Comparison of ENCODE assay signal across 8 cellular contexts in genomic region chr1:998905-999796, GRCh38. TPM values are rescaled to one million over a fixed set of nuclear protein-coding genes. Genes with fewer than 3 reads are reported as not detected.
DNase-seq lines count a peak whose midpoint lies in the region; ATAC-seq and TF ChIP-seq lines count a peak whose summit lies in the region.

No MANE protein-coding gene starts in this region.

- H3K4me1 ChIP-seq in gastroesophageal sphincter = peaks cover 0 to 50% (median 11%) of the 10 kb centered on the region in 3 donors
- H3K4me1 ChIP-seq in parathyroid adenoma = no peaks in the 10 kb centered on the region

- intact Hi-C loops in activated CD4-positive, alpha-beta T cell treated with anti-CD3 and anti-CD28 coated beads for 36 hours (cut with DNase I, micrococcal nuclease) = no loop called here

- no peak for ATAC-seq in activated CD4-positive, alpha-beta T cell treated with anti-CD3 and anti-CD28 coated beads for 36 hours
- ATAC-seq in T-helper 17 cell (peak; percentile 13), gastroesophageal sphincter (no peak), HG03280 (IDR thresholded peaks at IDR 0.05; ENCODE audit: unreplicated experiment) (no peak), HG03457 (IDR thresholded peaks at IDR 0.05; ENCODE audit: unreplicated experiment) (no peak), HG03342 (IDR thresholded peaks at IDR 0.05; ENCODE audit: unreplicated experiment) (no peak)

- no peak for TF ChIP-seq CTCF in gastroesophageal sphincter (IDR thresholded peaks at IDR 0.05)
- TF ChIP-seq CTCF in parathyroid adenoma (IDR thresholded peaks at IDR 0.05) = no peak

- H3K36me3 ChIP-seq in gastroesophageal sphincter = peaks cover 0 to 3% of the 10 kb centered on the region in 2 donors
- H3K36me3 ChIP-seq in parathyroid adenoma (ENCODE audit: control insufficient read depth, insufficient read depth, low read length) = no peaks in the 10 kb centered on the region

- H3K27ac ChIP-seq in gastroesophageal sphincter (peak overlapping the region; percentile 37 to 99 (median 97)), parathyroid adenoma (no peak overlapping the region)

- peak overlapping the region; percentile 99 for H3K4me2 ChIP-seq in parathyroid adenoma (ENCODE audit: low read length)

- no peak overlapping the region for H3K27ac Mint-ChIP-seq in activated CD4-positive, alpha-beta T cell treated with anti-CD3 and anti-CD28 coated beads for 36 hours
- no peak overlapping the region for H3K27ac Mint-ChIP-seq in T-helper 17 cell

- no peaks in the 10 kb centered on the region for H3K9me3 ChIP-seq in T-helper 17 cell (ENCODE audit: control insufficient read depth, low read length, poor library complexity, severe bottlenecking)
- H3K9me3 ChIP-seq in gastroesophageal sphincter = no peaks in the 10 kb centered on the region
- no peaks in the 10 kb centered on the region for H3K9me3 ChIP-seq in parathyroid adenoma (ENCODE audit: control insufficient read depth, low read length)

- no peak overlapping the region for H3K9ac ChIP-seq in parathyroid adenoma

- TF ChIP-seq POLR2A in gastroesophageal sphincter (IDR thresholded peaks at IDR 0.05) = no peak

- H3K27me3 ChIP-seq in gastroesophageal sphincter (peaks cover 41% of the 10 kb centered on the region), parathyroid adenoma (ENCODE audit: control insufficient read depth, insufficient read depth, low read length) (no peaks in the 10 kb centered on the region)

- peaks cover 16% of the 10 kb centered on the region for H3K27me3 Mint-ChIP-seq in activated CD4-positive, alpha-beta T cell treated with anti-CD3 and anti-CD28 coated beads for 36 hours
- peaks cover 17% of the 10 kb centered on the region for H3K27me3 Mint-ChIP-seq in T-helper 17 cell

- no peaks in the 10 kb centered on the region for H3K9me3 Mint-ChIP-seq in activated CD4-positive, alpha-beta T cell treated with anti-CD3 and anti-CD28 coated beads for 36 hours (ENCODE audit: low read depth)

- no peak overlapping the region for H3K4me3 Mint-ChIP-seq in activated CD4-positive, alpha-beta T cell treated with anti-CD3 and anti-CD28 coated beads for 36 hours
- H3K4me3 Mint-ChIP-seq in T-helper 17 cell = peak overlapping the region; percentile 62

- peaks cover 1% of the 10 kb centered on the region for H3K36me3 Mint-ChIP-seq in activated CD4-positive, alpha-beta T cell treated with anti-CD3 and anti-CD28 coated beads for 36 hours (ENCODE audit: low read depth)
- peaks cover 2% of the 10 kb centered on the region for H3K36me3 Mint-ChIP-seq in T-helper 17 cell (ENCODE audit: low read depth)

- no peak for TF ChIP-seq EP300 in gastroesophageal sphincter (IDR thresholded peaks at IDR 0.05)

- H3K4me1 Mint-ChIP-seq in activated CD4-positive, alpha-beta T cell treated with anti-CD3 and anti-CD28 coated beads for 36 hours = peaks cover 10% of the 10 kb centered on the region
- H3K4me1 Mint-ChIP-seq in T-helper 17 cell = peaks cover 9% of the 10 kb centered on the region

- peak overlapping the region; percentile 55 to 86 for H3K4me3 ChIP-seq in gastroesophageal sphincter
- peak overlapping the region; percentile 63 for H3K4me3 ChIP-seq in parathyroid adenoma (ENCODE audit: low read depth, low read length)

- no peak overlapping the region for H2AFZ ChIP-seq in parathyroid adenoma

- CTCF ChIA-PET in activated CD4-positive, alpha-beta T cell treated with anti-CD3 and anti-CD28 coated beads for 36 hours (lab: Charles Lee) = no interaction called here

- DNase-seq in activated CD4-positive, alpha-beta T cell treated with anti-CD3 and anti-CD28 coated beads for 36 hours = peak; percentile 48
- DNase-seq in activated CD4-positive, alpha-beta T cell treated with anti-CD3 and anti-CD28 coated beads for 4 hours = no peak
- DNase-seq in T-helper 17 cell = no peak

- no CpG with 5 or more reads among the region's 99 CpGs for WGBS in gastroesophageal sphincter (ENCODE audit: low coverage in 1 of 2), 2 donors

- POLR2A ChIA-PET in activated CD4-positive, alpha-beta T cell treated with anti-CD3 and anti-CD28 coated beads for 36 hours (lab: Charles Lee) = no interaction called here

- H3K79me2 ChIP-seq in parathyroid adenoma = no peaks in the 10 kb centered on the region

RNA-seq across cellular contexts. Expression of gene HES4, which starts 0.7 kb away (rescaled TPM):
- 1 to 10 TPM; 3.5 to 4.2 TPM for total RNA-seq in activated CD4-positive, alpha-beta T cell treated with anti-CD3 and anti-CD28 coated beads for 36 hours
- total RNA-seq in T-helper 17 cell (10 to 100 TPM in 1 of 2 donors, 1 to 10 TPM in 1; 9.6 to 10.5 TPM), gastroesophageal sphincter (10 to 100 TPM; 33.6 to 77.6 (median 48.4) TPM)

RNA-seq across cellular contexts. Expression of gene ISG15, which starts 14.1 kb away (rescaled TPM):
- 10 to 100 TPM; 30.5 to 51.7 TPM for total RNA-seq in activated CD4-positive, alpha-beta T cell treated with anti-CD3 and anti-CD28 coated beads for 36 hours
- total RNA-seq in T-helper 17 cell = 10 to 100 TPM; 19.5 to 52.1 TPM
- total RNA-seq in gastroesophageal sphincter = 10 to 100 TPM; 26.9 to 56.2 (median 45.9) TPM

RNA-seq across cellular contexts. Expression of gene PERM1, which starts 17.3 kb away (rescaled TPM):
- total RNA-seq in activated CD4-positive, alpha-beta T cell treated with anti-CD3 and anti-CD28 coated beads for 36 hours = not detected
- total RNA-seq in T-helper 17 cell = not detected
- 1 to 10 TPM in 2 of 4 donors, under 1 TPM in 1, not detected in 1; 0.39 to 1.9 (median 1.4) TPM for total RNA-seq in gastroesophageal sphincter

RNA-seq across cellular contexts. Expression of gene AGRN, which starts 20.8 kb away (rescaled TPM):
- total RNA-seq in activated CD4-positive, alpha-beta T cell treated with anti-CD3 and anti-CD28 coated beads for 36 hours = 10 to 100 TPM; 22.7 to 24.4 TPM
- total RNA-seq in T-helper 17 cell (1 to 10 TPM; 1.2 to 1.4 TPM), gastroesophageal sphincter (10 to 100 TPM; 18.0 to 33.6 (median 23.5) TPM)

RNA-seq across cellular contexts. Expression of gene PLEKHN1, which starts 32.9 kb away (rescaled TPM):
- 1 to 10 TPM; 1.1 to 1.4 TPM for total RNA-seq in activated CD4-positive, alpha-beta T cell treated with anti-CD3 and anti-CD28 coated beads for 36 hours
- total RNA-seq in T-helper 17 cell = 1 to 10 TPM; 3.4 to 4.3 TPM
- total RNA-seq in gastroesophageal sphincter = 1 to 10 TPM in 1 of 4 donors, under 1 TPM in 1, not detected in 2; 0.62 to 2.3 TPM
